In the genomic region with DNA sequence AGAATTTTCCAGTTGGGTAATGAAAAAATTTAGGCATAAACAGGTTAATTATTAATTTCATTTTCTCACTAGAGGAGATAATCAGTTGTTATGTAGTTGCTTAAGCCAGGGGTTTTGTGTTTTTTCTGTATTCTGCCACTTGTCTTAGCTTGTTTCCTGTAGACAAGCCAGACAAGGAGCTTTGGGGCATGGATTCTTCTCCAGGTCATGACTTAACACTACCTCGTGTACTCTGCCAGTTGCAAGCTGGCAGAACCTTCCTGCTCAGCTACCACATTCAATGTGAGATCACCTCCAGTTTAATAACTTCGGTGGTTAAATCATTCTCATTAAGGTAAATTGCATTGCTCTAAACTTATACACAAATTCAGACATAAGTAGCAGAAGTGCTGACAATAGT, we compare ENCODE assay signal across 1 cellular context.
TF ChIP-seq lines count a peak whose summit lies in the region.

No MANE protein-coding gene starts in this region.

TF ChIP-seq in IMR-90, 13 proteins besides CTCF, POLR2A, EP300 and RAD21 (continued from another document):
- TF ChIP-seq, protein P1, sequence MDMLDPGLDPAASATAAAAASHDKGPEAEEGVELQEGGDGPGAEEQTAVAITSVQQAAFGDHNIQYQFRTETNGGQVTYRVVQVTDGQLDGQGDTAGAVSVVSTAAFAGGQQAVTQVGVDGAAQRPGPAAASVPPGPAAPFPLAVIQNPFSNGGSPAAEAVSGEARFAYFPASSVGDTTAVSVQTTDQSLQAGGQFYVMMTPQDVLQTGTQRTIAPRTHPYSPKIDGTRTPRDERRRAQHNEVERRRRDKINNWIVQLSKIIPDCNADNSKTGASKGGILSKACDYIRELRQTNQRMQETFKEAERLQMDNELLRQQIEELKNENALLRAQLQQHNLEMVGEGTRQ (IDR thresholded peaks at IDR 0.05; ENCODE audit: low read depth, low read length), result no peak
- TF ChIP-seq MAZ (IDR thresholded peaks at IDR 0.05; ENCODE audit: borderline replicate concordance, low read depth, low read length), result no peak
- TF ChIP-seq, protein P2, sequence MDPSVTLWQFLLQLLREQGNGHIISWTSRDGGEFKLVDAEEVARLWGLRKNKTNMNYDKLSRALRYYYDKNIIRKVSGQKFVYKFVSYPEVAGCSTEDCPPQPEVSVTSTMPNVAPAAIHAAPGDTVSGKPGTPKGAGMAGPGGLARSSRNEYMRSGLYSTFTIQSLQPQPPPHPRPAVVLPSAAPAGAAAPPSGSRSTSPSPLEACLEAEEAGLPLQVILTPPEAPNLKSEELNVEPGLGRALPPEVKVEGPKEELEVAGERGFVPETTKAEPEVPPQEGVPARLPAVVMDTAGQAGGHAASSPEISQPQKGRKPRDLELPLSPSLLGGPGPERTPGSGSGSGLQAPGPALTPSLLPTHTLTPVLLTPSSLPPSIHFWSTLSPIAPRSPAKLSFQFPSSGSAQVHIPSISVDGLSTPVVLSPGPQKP (IDR thresholded peaks at IDR 0.05; ENCODE audit: borderline replicate concordance, low read depth, low read length), result no peak
- TF ChIP-seq RCOR1 (IDR thresholded peaks at IDR 0.05; ENCODE audit: insufficient replicate concordance, low read length), result no peak
- TF ChIP-seq MXI1 (IDR thresholded peaks at IDR 0.05; ENCODE audit: borderline replicate concordance, low read depth, low read length), result no peak
- TF ChIP-seq BHLHE40 (IDR thresholded peaks at IDR 0.05; ENCODE audit: low read depth, low read length), result no peak
- TF ChIP-seq SMC3 (IDR thresholded peaks at IDR 0.05; ENCODE audit: low read depth, low read length), result no peak
- no peak for TF ChIP-seq NFE2L2 (IDR thresholded peaks at IDR 0.05; ENCODE audit: low read depth, low read length)
- no peak for TF ChIP-seq FOS (IDR thresholded peaks at IDR 0.05; ENCODE audit: low read depth, low read length)
- no peak for TF ChIP-seq RFX5 (IDR thresholded peaks at IDR 0.05; ENCODE audit: low read depth, low read length)
